Comparison of ENCODE assay signal across 21 cellular contexts in genomic region chr1:41478118-41478748, GRCh38. TPM values are rescaled to one million over a fixed set of nuclear protein-coding genes. Genes with fewer than 3 reads are reported as not detected.
DNase-seq lines count a peak whose midpoint lies in the region; ATAC-seq, FAIRE-seq and TF ChIP-seq lines count a peak whose summit lies in the region.
"Had no signal": no experiment of that assay in that cellular context is flagged by ENCODE, and none has a peak within 500 bp of the region (broad histone marks: within the 10 kb centered on the region; RNA-seq: fewer than 3 reads in every experiment).

No MANE protein-coding gene starts in this region.

- no peak overlapping the region for H2BK5ac ChIP-seq in trophoblast cell (ENCODE audit: low read depth, low read length, poor library complexity)

- H3K4me1 ChIP-seq in left ventricle myocardium inferior, result peaks cover 74% of the 10 kb centered on the region
- H3K4me1 ChIP-seq in kidney (ENCODE audit: control insufficient read depth in 1 of 2, insufficient read depth in 1 of 2, low read depth in 1 of 2, low read length in 2 of 2), result peaks cover 16 to 25% of the 10 kb centered on the region in 2 donors
- peaks cover 28 to 35% of the 10 kb centered on the region in 2 experiments for H3K4me1 ChIP-seq in trophoblast cell (ENCODE audit: control insufficient read depth in 1 of 2, insufficient read depth in 2 of 2, low read length in 2 of 2)
- peaks cover 49 to 70% of the 10 kb centered on the region in 2 experiments for H3K4me1 ChIP-seq in SK-N-SH (ENCODE audit: control insufficient read depth in 1 of 2, insufficient read depth in 2 of 2, low read depth in 1 of 2, low read length in 1 of 2)
- H3K4me1 ChIP-seq: HAP-1 had no signal

- peak overlapping the region; percentile 20 for H2BK120ac ChIP-seq in trophoblast cell (ENCODE audit: insufficient read depth, low read length, poor library complexity)

- H3K79me2 ChIP-seq in trophoblast cell (ENCODE audit: control insufficient read depth, insufficient read depth, low read length, poor library complexity) (no peaks in the 10 kb centered on the region), SK-N-SH (ENCODE audit: insufficient read depth) (0 out of 2 replicates have a peak, but pooled peaks cover 2% of the 10 kb centered on the region)

- no peak for TF ChIP-seq RAD21 in SK-N-SH (IDR thresholded peaks at IDR 0.05; ENCODE audit: low read length)

- H3K4ac ChIP-seq in trophoblast cell (ENCODE audit: low read depth, low read length), result no peak overlapping the region

- intact Hi-C loops in left ventricle myocardium inferior (cut with micrococcal nuclease), result no loop called here
- intact Hi-C loops in left ventricle myocardium superior (cut with micrococcal nuclease), result no loop called here
- intact Hi-C loops in kidney (cut with DNase I), result no loop called here

- POLR2A ChIA-PET in SK-N-SH (lab: Yijun Ruan, JAX), result no interaction called here

- no peak overlapping the region for H3K4me3 ChIP-seq in left ventricle myocardium inferior
- no peak overlapping the region for H3K4me3 ChIP-seq in kidney (ENCODE audit: low read length in 2 of 2)
- H3K4me3 ChIP-seq in trophoblast cell (ENCODE audit: low read depth, low read length), result no peak overlapping the region
- H3K4me3 ChIP-seq in SK-N-SH (ENCODE audit: low read depth in 2 of 2, low read length in 1 of 2), result no peak overlapping the region
- H3K4me3 ChIP-seq: HAP-1 had no signal

- H3K27me3 ChIP-seq in left ventricle myocardium inferior (ENCODE audit: low read depth), result no peaks in the 10 kb centered on the region
- no peaks in the 10 kb centered on the region for H3K27me3 ChIP-seq in trophoblast cell (ENCODE audit: insufficient read depth, low read length)
- H3K27me3 ChIP-seq in SK-N-SH (ENCODE audit: insufficient read depth), result no peaks in the 10 kb centered on the region

- H4K12ac ChIP-seq in trophoblast cell (ENCODE audit: low read depth, low read length), result no peak overlapping the region

- no CpG with 5 or more reads among the region's 12 CpGs for WGBS in trophoblast cell (ENCODE audit: extremely low coverage, insufficient coverage, insufficient read length)
- 91% methylated on average over 12 of the region's 12 CpGs for WGBS in SK-N-SH (ENCODE audit: low lambda C conversion rate)

- H3K9ac ChIP-seq in kidney (ENCODE audit: low read length in 2 of 2), result no peak overlapping the region
- no peak overlapping the region for H3K9ac ChIP-seq in trophoblast cell (ENCODE audit: low read length)
- no peak overlapping the region for H3K9ac ChIP-seq in SK-N-SH

- no peaks in the 10 kb centered on the region for H3K36me3 ChIP-seq in left ventricle myocardium inferior
- no peaks in the 10 kb centered on the region for H3K36me3 ChIP-seq in kidney (ENCODE audit: control insufficient read depth in 1 of 2, insufficient read depth in 2 of 2, low read length in 2 of 2)
- no peaks in the 10 kb centered on the region for H3K36me3 ChIP-seq in trophoblast cell (ENCODE audit: control insufficient read depth in 1 of 2, insufficient read depth in 2 of 2, low read length in 2 of 2)
- no peaks in the 10 kb centered on the region for H3K36me3 ChIP-seq in SK-N-SH (replicated peaks in 1 of 2; ENCODE audit: control insufficient read depth in 1 of 2, insufficient read depth in 2 of 2, low read length in 1 of 2)
- H3K36me3 ChIP-seq: HAP-1 had no signal

- H3K14ac ChIP-seq in trophoblast cell (ENCODE audit: low read length), result peak overlapping the region; percentile 44

- H3K23ac ChIP-seq in trophoblast cell (ENCODE audit: low read length), result no peak overlapping the region

- CTCF ChIA-PET in SK-N-SH (lab: Yijun Ruan, JAX), result interaction anchor here (0.6 to 11.2 kb wide), 4 partner anchors 9 to 155 kb away, joined by 3 to 93 read pairs (median 4); no protein-coding TSS in a partner anchor

- TF ChIP-seq CTCF in left ventricle myocardium inferior (IDR thresholded peaks at IDR 0.05; ENCODE audit: borderline replicate concordance), result no peak
- TF ChIP-seq CTCF in kidney (IDR thresholded peaks at IDR 0.05; ENCODE audit: borderline replicate concordance, extremely low read depth, insufficient read depth), result no peak
- no peak for TF ChIP-seq CTCF in SK-N-SH (IDR thresholded peaks at IDR 0.05)

- no peak for DNase-seq in left ventricle myocardium inferior
- no peak for DNase-seq in left ventricle myocardium superior
- peak; percentile 60 for DNase-seq in kidney
- DNase-seq in trophoblast cell, result no peak
- DNase-seq in SK-N-SH, result no peak
- DNase-seq in NCI-H748 treated with DMSO at 0.1 percent for 48 hours (lab: John Stamatoyannopoulos, UW), result no peak
- DNase-seq in NCI-H526 (lab: John Stamatoyannopoulos, UW), result no peak
- DNase-seq: COR-L47, DMS153, EL, KBM-7, NCI-H1436, NCI-H2029 treated with DMSO at 0.1 percent for 48 hours, NCI-H2171 treated with DMSO at 0.1 percent for 48 hours, NCI-H510A, SHP77 had no signal

- peaks cover 7% of the 10 kb centered on the region for H3F3A ChIP-seq in SK-N-SH (replicated peaks; ENCODE audit: insufficient read depth)

- no peaks in the 10 kb centered on the region for H3K9me2 ChIP-seq in SK-N-SH

- H3K79me1 ChIP-seq in trophoblast cell (ENCODE audit: low read length), result peaks cover 41% of the 10 kb centered on the region

- no peak for TF ChIP-seq EP300 in SK-N-SH (IDR thresholded peaks at IDR 0.05; ENCODE audit: borderline replicate concordance in 1 of 2, low read depth in 1 of 2, low read length in 1 of 2)

- H2BK12ac ChIP-seq in trophoblast cell (ENCODE audit: low read length), result peak overlapping the region; percentile 52

- no peak for ATAC-seq in left ventricle myocardium superior
- no peak for ATAC-seq in GM21786 (IDR thresholded peaks at IDR 0.05; ENCODE audit: unreplicated experiment)

- peak overlapping the region; percentile 46 for H3K27ac ChIP-seq in left ventricle myocardium inferior (replicated peaks)
- H3K27ac ChIP-seq in kidney (ENCODE audit: low read depth in 2 of 2, low read length in 2 of 2), result no peak overlapping the region
- no peak overlapping the region for H3K27ac ChIP-seq in trophoblast cell (ENCODE audit: low read depth, low read length)
- H3K27ac ChIP-seq in SK-N-SH (ENCODE audit: low read depth in 2 of 2, low read length in 1 of 2), result no peak overlapping the region; a peak in 1 of 4 replicates

- H4K20me1 ChIP-seq in SK-N-SH (ENCODE audit: insufficient read depth), result no peaks in the 10 kb centered on the region

- H4K91ac ChIP-seq in trophoblast cell (ENCODE audit: low read depth, low read length), result peak overlapping the region; percentile 28

- H2AFZ ChIP-seq in trophoblast cell (ENCODE audit: insufficient read depth, low read length, poor library complexity) (no peak overlapping the region), SK-N-SH (ENCODE audit: low read depth) (no peak overlapping the region)

- H2AK5ac ChIP-seq in trophoblast cell (ENCODE audit: low read length), result peak overlapping the region; percentile 91

- no peak overlapping the region for H3K18ac ChIP-seq in trophoblast cell (ENCODE audit: low read length)

- no peak for FAIRE-seq in kidney (lab: Jason Lieb, UNC)
- FAIRE-seq: HTR-8/SVneo had no signal

- no peak overlapping the region for H3K4me2 ChIP-seq in trophoblast cell (ENCODE audit: low read length)
- H3K4me2 ChIP-seq in SK-N-SH, result no peak overlapping the region

- H4K8ac ChIP-seq in trophoblast cell (ENCODE audit: low read depth, low read length), result peak overlapping the region; percentile 31

- H3K9me3 ChIP-seq in left ventricle myocardium inferior (replicated peaks) (no peaks in the 10 kb centered on the region), kidney (ENCODE audit: control insufficient read depth in 1 of 2, low read length in 2 of 2) (no peaks in the 10 kb centered on the region), trophoblast cell (ENCODE audit: insufficient read depth, low read depth, low read length) (no peaks in the 10 kb centered on the region), SK-N-SH (no peaks in the 10 kb centered on the region)
- H3K9me3 ChIP-seq: HAP-1 had no signal

TF ChIP-seq in SK-N-SH, 30 proteins besides CTCF, POLR2A, EP300 and RAD21:
- no peak for TF ChIP-seq JUND (IDR thresholded peaks at IDR 0.05)
TF ChIP-seq in SK-N-SH: peak in this region for 0.

RNA-seq across cellular contexts. Expression of gene EDN2, which starts 6.2 kb away (rescaled TPM):
- 0.47 TPM for total RNA-seq in left ventricle myocardium inferior
- 0.27 TPM for total RNA-seq in left ventricle myocardium superior
- 2.9 TPM for total RNA-seq in kidney
- 2.3 TPM for polyA plus RNA-seq in kidney (ENCODE audit: insufficient read depth, low read depth, low replicate concordance)
- polyA plus RNA-seq in trophoblast cell (2013), result 0.14 and 0.19 TPM in 2 replicates
- polyA plus RNA-seq in SK-N-SH (2012; rRNA removed), result 0.97 and 1.7 TPM in 2 replicates
- 0.77 and 0.84 TPM in 2 replicates for polyA plus RNA-seq in SK-N-SH (2012; cell fraction: cytosol; rRNA removed)
- 0.75 and 1.2 TPM in 2 replicates for polyA plus RNA-seq in SK-N-SH (2012; cell fraction: nucleus; rRNA removed)
- total RNA-seq: A673 had no signal
- polyA plus RNA-seq: CD14-positive monocyte had no signal
